20 cellular contexts compared by ENCODE assay signal in the genomic region with DNA sequence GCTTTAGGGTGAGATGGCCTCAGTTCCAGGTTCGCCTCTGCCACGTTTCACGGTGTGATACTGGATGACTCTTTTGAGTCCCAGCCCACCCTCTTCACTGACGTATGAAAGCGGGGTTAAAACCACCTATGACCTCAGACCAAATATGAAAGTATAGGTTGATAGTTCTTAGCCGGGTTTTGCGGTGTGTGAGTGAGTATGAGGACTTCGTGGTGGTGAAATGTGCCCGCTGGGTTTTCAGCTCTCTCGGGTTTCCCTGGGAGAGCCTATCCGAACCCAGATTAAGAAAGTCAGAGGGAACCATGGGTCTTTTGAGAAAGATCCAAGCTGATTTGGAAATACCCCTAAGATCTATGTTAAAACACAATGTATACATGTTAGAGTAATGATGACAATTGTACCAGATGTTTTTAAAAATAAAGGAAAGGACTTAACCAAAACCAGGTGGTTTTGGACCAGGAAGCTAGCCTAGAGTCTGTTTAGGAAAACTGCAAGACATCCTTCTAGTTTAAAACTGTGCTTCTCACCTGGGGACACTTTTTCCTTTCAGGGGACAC. TPM values are rescaled to one million over a fixed set of nuclear protein-coding genes. Genes with fewer than 3 reads are reported as not detected.
A peak's percentile ranks its signal among the peaks of the same experiment; 100 is the strongest.
DNase-seq lines count a peak whose midpoint lies in the region; ATAC-seq and TF ChIP-seq lines count a peak whose summit lies in the region.
"Had no signal": no experiment of that assay in that cellular context is flagged by ENCODE, and none has a peak within 500 bp of the region (broad histone marks: within the 10 kb centered on the region; RNA-seq: fewer than 3 reads in every experiment).

No MANE protein-coding gene starts in this region.

- peaks cover 22% of the 10 kb centered on the region for H3K4me1 Mint-ChIP-seq in activated naive CD8-positive, alpha-beta T cell treated with anti-CD3 and anti-CD28 coated beads, Interleukin-2, amount 50 U/mL, for 24 hours
- H3K4me1 Mint-ChIP-seq in activated naive CD8-positive, alpha-beta T cell treated with anti-CD3 and anti-CD28 coated beads for 36 hours: peaks cover 13% of the 10 kb centered on the region
- H3K4me1 Mint-ChIP-seq in activated CD8-positive, alpha-beta T cell treated with anti-CD3 and anti-CD28 coated beads, Interleukin-2, amount 10 ng/mL, durations not matched to agents 7 days and 5 days (ENCODE audit: low read depth): peaks cover 15% of the 10 kb centered on the region
- peaks cover 3 to 45% (median 18%) of the 10 kb centered on the region in 7 donors for H3K4me1 Mint-ChIP-seq in naive thymus-derived CD4-positive, alpha-beta T cell
- H3K4me1 Mint-ChIP-seq in osteocyte (ENCODE audit: unreplicated experiment): peaks cover 11% of the 10 kb centered on the region
- H3K4me1 Mint-ChIP-seq: IgD-negative memory B cell had no signal

- no peak for DNase-seq in activated naive CD8-positive, alpha-beta T cell treated with anti-CD3 and anti-CD28 coated beads, Interleukin-2, amount 50 U/mL, for 24 hours
- no peak for DNase-seq in activated naive CD8-positive, alpha-beta T cell treated with anti-CD3 and anti-CD28 coated beads for 36 hours
- peak; percentile 37 for DNase-seq in activated CD8-positive, alpha-beta T cell treated with anti-CD3 and anti-CD28 coated beads, Interleukin-2, amount 10 ng/mL, durations not matched to agents 7 days and 5 days
- DNase-seq in naive thymus-derived CD4-positive, alpha-beta T cell: no peak
- no peak for DNase-seq in osteocyte (ENCODE audit: extremely low spot score, unreplicated experiment)
- DNase-seq in breast epithelium (ENCODE audit: low spot score in 2 of 2): no peak
- DNase-seq in hypothalamus (lab: John Stamatoyannopoulos, UW): no peak
- DNase-seq in heart right ventricle: no peak
- DNase-seq: colonic mucosa, DND-41, foreskin keratinocyte, MG63, NCI-H1694 treated with DMSO at 0.1 percent for 48 hours, T1000 had no signal

- no peaks in the 10 kb centered on the region for H3K27me3 Mint-ChIP-seq in activated naive CD8-positive, alpha-beta T cell treated with anti-CD3 and anti-CD28 coated beads, Interleukin-2, amount 50 U/mL, for 24 hours
- no peaks in the 10 kb centered on the region for H3K27me3 Mint-ChIP-seq in activated naive CD8-positive, alpha-beta T cell treated with anti-CD3 and anti-CD28 coated beads for 36 hours
- no peaks in the 10 kb centered on the region for H3K27me3 Mint-ChIP-seq in activated CD8-positive, alpha-beta T cell treated with anti-CD3 and anti-CD28 coated beads, Interleukin-2, amount 10 ng/mL, durations not matched to agents 7 days and 5 days (ENCODE audit: low read depth)
- no peaks in the 10 kb centered on the region for H3K27me3 Mint-ChIP-seq in naive thymus-derived CD4-positive, alpha-beta T cell
- H3K27me3 Mint-ChIP-seq in osteocyte (ENCODE audit: unreplicated experiment): no peaks in the 10 kb centered on the region
- H3K27me3 Mint-ChIP-seq: activated naive CD4-positive, alpha-beta T cell treated with anti-CD3 and anti-CD28 coated beads, Interleukin-2, amount 50 U/mL, for 24 hours; IgD-negative memory B cell; memory B cell; naive thymus-derived CD8-positive, alpha-beta T cell had no signal

- no peak overlapping the region for H3K4me3 Mint-ChIP-seq in activated naive CD8-positive, alpha-beta T cell treated with anti-CD3 and anti-CD28 coated beads, Interleukin-2, amount 50 U/mL, for 24 hours
- no peak overlapping the region for H3K4me3 Mint-ChIP-seq in activated naive CD8-positive, alpha-beta T cell treated with anti-CD3 and anti-CD28 coated beads for 36 hours
- H3K4me3 Mint-ChIP-seq in activated CD8-positive, alpha-beta T cell treated with anti-CD3 and anti-CD28 coated beads, Interleukin-2, amount 10 ng/mL, durations not matched to agents 7 days and 5 days: no peak overlapping the region
- peak overlapping the region in 1 of 10 donors; percentile 51 for H3K4me3 Mint-ChIP-seq in naive thymus-derived CD4-positive, alpha-beta T cell
- no peak overlapping the region for H3K4me3 Mint-ChIP-seq in osteocyte (ENCODE audit: unreplicated experiment)
- H3K4me3 Mint-ChIP-seq: activated naive CD4-positive, alpha-beta T cell treated with anti-CD3 and anti-CD28 coated beads, Interleukin-2, amount 50 U/mL, for 24 hours; memory B cell had no signal

- WGBS in heart right ventricle, 2 donors: 93 to 95% methylated on average over 11 of the region's 11 CpGs

- H3K9me3 ChIP-seq in naive thymus-derived CD4-positive, alpha-beta T cell (ENCODE audit: control insufficient read depth in 2 of 3, low read length in 3 of 3): no peaks in the 10 kb centered on the region
- no peaks in the 10 kb centered on the region for H3K9me3 ChIP-seq in breast epithelium
- no peaks in the 10 kb centered on the region for H3K9me3 ChIP-seq in heart right ventricle
- H3K9me3 ChIP-seq: colonic mucosa, MG63, prostate gland, suprapubic skin had no signal

- TF ChIP-seq CTCF in osteocyte (IDR thresholded peaks at IDR 0.05): no peak
- TF ChIP-seq CTCF in breast epithelium (IDR thresholded peaks at IDR 0.05): no peak
- no peak for TF ChIP-seq CTCF in heart right ventricle (IDR thresholded peaks at IDR 0.05)

- H3K27me3 ChIP-seq in naive thymus-derived CD4-positive, alpha-beta T cell (ENCODE audit: control insufficient read depth in 2 of 2, insufficient read depth in 2 of 2, low read length in 2 of 2): no peaks in the 10 kb centered on the region
- H3K27me3 ChIP-seq in breast epithelium (no peaks in the 10 kb centered on the region), heart right ventricle (no peaks in the 10 kb centered on the region)
- H3K27me3 ChIP-seq: colonic mucosa, foreskin keratinocyte, MG63, suprapubic skin had no signal

- ATAC-seq in activated naive CD8-positive, alpha-beta T cell treated with anti-CD3 and anti-CD28 coated beads, Interleukin-2, amount 50 U/mL, for 24 hours: peak; percentile 45
- ATAC-seq in activated CD8-positive, alpha-beta T cell treated with anti-CD3 and anti-CD28 coated beads, Interleukin-2, amount 10 ng/mL, durations not matched to agents 7 days and 5 days: peak; percentile 58
- ATAC-seq in naive thymus-derived CD4-positive, alpha-beta T cell: peak; percentile 60
- ATAC-seq in heart right ventricle: no peak
- ATAC-seq: foreskin keratinocyte; naive thymus-derived CD8-positive, alpha-beta T cell had no signal

- peak overlapping the region; percentile 43 for H3K27ac Mint-ChIP-seq in activated naive CD8-positive, alpha-beta T cell treated with anti-CD3 and anti-CD28 coated beads, Interleukin-2, amount 50 U/mL, for 24 hours
- H3K27ac Mint-ChIP-seq in activated naive CD8-positive, alpha-beta T cell treated with anti-CD3 and anti-CD28 coated beads for 36 hours: no peak overlapping the region
- H3K27ac Mint-ChIP-seq in activated CD8-positive, alpha-beta T cell treated with anti-CD3 and anti-CD28 coated beads, Interleukin-2, amount 10 ng/mL, durations not matched to agents 7 days and 5 days: peak overlapping the region; percentile 13
- peak overlapping the region in 1 of 9 donors; percentile 58 for H3K27ac Mint-ChIP-seq in naive thymus-derived CD4-positive, alpha-beta T cell
- H3K27ac Mint-ChIP-seq in osteocyte (ENCODE audit: unreplicated experiment): no peak overlapping the region
- H3K27ac Mint-ChIP-seq: activated naive CD4-positive, alpha-beta T cell treated with anti-CD3 and anti-CD28 coated beads, Interleukin-2, amount 50 U/mL, for 24 hours; IgD-negative memory B cell; memory B cell had no signal

- H3K36me3 Mint-ChIP-seq in activated naive CD8-positive, alpha-beta T cell treated with anti-CD3 and anti-CD28 coated beads, Interleukin-2, amount 50 U/mL, for 24 hours (ENCODE audit: low read depth): peaks cover 4% of the 10 kb centered on the region
- peaks cover 10% of the 10 kb centered on the region for H3K36me3 Mint-ChIP-seq in activated naive CD8-positive, alpha-beta T cell treated with anti-CD3 and anti-CD28 coated beads for 36 hours
- peaks cover 10% of the 10 kb centered on the region for H3K36me3 Mint-ChIP-seq in activated CD8-positive, alpha-beta T cell treated with anti-CD3 and anti-CD28 coated beads, Interleukin-2, amount 10 ng/mL, durations not matched to agents 7 days and 5 days (ENCODE audit: low read depth)
- H3K36me3 Mint-ChIP-seq in naive thymus-derived CD4-positive, alpha-beta T cell: peaks cover 5 to 37% (median 10%) of the 10 kb centered on the region in 5 donors
- peaks cover 3% of the 10 kb centered on the region for H3K36me3 Mint-ChIP-seq in osteocyte (ENCODE audit: unreplicated experiment)

- TF ChIP-seq POLR2A in breast epithelium (IDR thresholded peaks at IDR 0.05): no peak

- H3K4me3 ChIP-seq in naive thymus-derived CD4-positive, alpha-beta T cell (ENCODE audit: low read length): no peak overlapping the region
- H3K4me3 ChIP-seq in breast epithelium (no peak overlapping the region), heart right ventricle (no peak overlapping the region)
- H3K4me3 ChIP-seq: colonic mucosa, MG63, prostate gland, suprapubic skin had no signal

- H3K4me1 ChIP-seq in naive thymus-derived CD4-positive, alpha-beta T cell (ENCODE audit: control insufficient read depth in 2 of 2, insufficient read depth in 2 of 2, low read length in 2 of 2): peaks cover 0 to 7% of the 10 kb centered on the region in 2 donors
- H3K4me1 ChIP-seq in breast epithelium (no peaks in the 10 kb centered on the region), heart right ventricle (peaks cover 0 to 19% (median 15%) of the 10 kb centered on the region in 9 donors)
- H3K4me1 ChIP-seq: colonic mucosa, foreskin keratinocyte, prostate gland had no signal

- H3K9me3 Mint-ChIP-seq in activated naive CD8-positive, alpha-beta T cell treated with anti-CD3 and anti-CD28 coated beads, Interleukin-2, amount 50 U/mL, for 24 hours: no peaks in the 10 kb centered on the region
- no peaks in the 10 kb centered on the region for H3K9me3 Mint-ChIP-seq in activated naive CD8-positive, alpha-beta T cell treated with anti-CD3 and anti-CD28 coated beads for 36 hours
- no peaks in the 10 kb centered on the region for H3K9me3 Mint-ChIP-seq in activated CD8-positive, alpha-beta T cell treated with anti-CD3 and anti-CD28 coated beads, Interleukin-2, amount 10 ng/mL, durations not matched to agents 7 days and 5 days (ENCODE audit: insufficient read depth)
- no peaks in the 10 kb centered on the region for H3K9me3 Mint-ChIP-seq in naive thymus-derived CD4-positive, alpha-beta T cell
- H3K9me3 Mint-ChIP-seq in osteocyte (ENCODE audit: unreplicated experiment): no peaks in the 10 kb centered on the region
- H3K9me3 Mint-ChIP-seq: activated naive CD4-positive, alpha-beta T cell treated with anti-CD3 and anti-CD28 coated beads, Interleukin-2, amount 50 U/mL, for 24 hours; IgD-negative memory B cell; memory B cell; naive thymus-derived CD8-positive, alpha-beta T cell had no signal

- no peak overlapping the region for H3K27ac ChIP-seq in naive thymus-derived CD4-positive, alpha-beta T cell (ENCODE audit: low read depth, low read length)
- H3K27ac ChIP-seq in breast epithelium (no peak overlapping the region), heart right ventricle (no peak overlapping the region)
- H3K27ac ChIP-seq: colonic mucosa, foreskin keratinocyte, prostate gland, suprapubic skin had no signal

- H3K36me3 ChIP-seq in naive thymus-derived CD4-positive, alpha-beta T cell (ENCODE audit: control insufficient read depth in 2 of 3, insufficient read depth in 3 of 3, low read length in 3 of 3): peaks cover 0 to 40% (median 10%) of the 10 kb centered on the region in 3 experiments
- no peaks in the 10 kb centered on the region for H3K36me3 ChIP-seq in breast epithelium
- peaks cover 0 to 19% (median 0%) of the 10 kb centered on the region in 9 donors for H3K36me3 ChIP-seq in heart right ventricle
- H3K36me3 ChIP-seq: colonic mucosa, prostate gland had no signal

- CTCF ChIA-PET in activated CD8-positive, alpha-beta T cell treated with anti-CD3 and anti-CD28 coated beads, Interleukin-2, amount 10 ng/mL, durations not matched to agents 7 days and 5 days (lab: Charles Lee): interaction anchor here (1.1 to 1.6 kb wide), 3 partner anchors 11 to 22 kb away, joined by 3 to 6 read pairs (median 4); no protein-coding TSS in a partner anchor
- CTCF ChIA-PET in naive thymus-derived CD4-positive, alpha-beta T cell (lab: Charles Lee): no interaction called here

- intact Hi-C loops in naive thymus-derived CD4-positive, alpha-beta T cell (cut with micrococcal nuclease): no loop called here
- intact Hi-C loops in breast epithelium (cut with DNase I; ENCODE audit: low total_unique reads): no loop called here
- intact Hi-C loops in heart right ventricle (cut with DNase I): no loop called here

- POLR2A ChIA-PET in activated CD8-positive, alpha-beta T cell treated with anti-CD3 and anti-CD28 coated beads, Interleukin-2, amount 10 ng/mL, durations not matched to agents 7 days and 5 days (lab: Charles Lee): no interaction called here
- POLR2A ChIA-PET in naive thymus-derived CD4-positive, alpha-beta T cell (lab: Charles Lee): interaction anchor here (0.6 kb wide), 1 partner anchor 1691 kb away, joined by 3 read pairs; no protein-coding TSS in a partner anchor

RNA-seq across cellular contexts. Expression of a gene that starts 25.8 kb away (rescaled TPM):
- 10 to 100 TPM; 10.6 to 11.8 TPM for total RNA-seq in activated naive CD8-positive, alpha-beta T cell treated with anti-CD3 and anti-CD28 coated beads for 36 hours
- total RNA-seq in activated CD8-positive, alpha-beta T cell treated with anti-CD3 and anti-CD28 coated beads, Interleukin-2, amount 10 ng/mL, durations not matched to agents 7 days and 5 days: 10 to 100 TPM; 10.3 to 11.8 TPM
- total RNA-seq in naive thymus-derived CD4-positive, alpha-beta T cell: 10 to 100 TPM in 1 of 5 experiments, 1 to 10 TPM in 4; 2.7 to 13.4 (median 4.7) TPM
- 1 to 10 TPM; 4.0 to 4.1 TPM for polyA plus RNA-seq in naive thymus-derived CD4-positive, alpha-beta T cell
- 73.1 and 74.8 TPM in 2 replicates for total RNA-seq in osteocyte
- total RNA-seq in breast epithelium: 10 to 100 TPM; 17.6 to 36.2 (median 32.8) TPM
- 10 to 100 TPM; 24.8 to 51.0 (median 43.4) TPM for total RNA-seq in heart right ventricle
- 10 to 100 TPM; 96.2 to 98.2 TPM for polyA plus RNA-seq in heart right ventricle

RNA-seq across cellular contexts. Expression of a gene that starts 25.9 kb away (rescaled TPM):
- 10 to 100 TPM; 29.1 to 29.3 TPM for total RNA-seq in activated naive CD8-positive, alpha-beta T cell treated with anti-CD3 and anti-CD28 coated beads for 36 hours
- total RNA-seq in activated CD8-positive, alpha-beta T cell treated with anti-CD3 and anti-CD28 coated beads, Interleukin-2, amount 10 ng/mL, durations not matched to agents 7 days and 5 days: 10 to 100 TPM; 21.8 to 22.5 TPM
- 10 to 100 TPM; 11.0 to 37.2 (median 17.4) TPM for total RNA-seq in naive thymus-derived CD4-positive, alpha-beta T cell
- 10 to 100 TPM; 37.9 to 39.2 TPM for polyA plus RNA-seq in naive thymus-derived CD4-positive, alpha-beta T cell
- total RNA-seq in osteocyte: 11.2 and 15.2 TPM in 2 replicates
- 10 to 100 TPM in 1 of 3 donors, 1 to 10 TPM in 2; 8.8 to 11.7 (median 9.6) TPM for total RNA-seq in breast epithelium
- 10 to 100 TPM in 6 of 10 donors, 1 to 10 TPM in 4; 6.5 to 17.3 (median 10.6) TPM for total RNA-seq in heart right ventricle
- 10 to 100 TPM in 1 of 2 donors, 1 to 10 TPM in 1; 8.8 to 17.1 TPM for polyA plus RNA-seq in heart right ventricle

RNA-seq across cellular contexts. Expression of a gene that starts 46.8 kb away (rescaled TPM):
- 1 to 10 TPM; 4.7 to 5.2 TPM for total RNA-seq in activated naive CD8-positive, alpha-beta T cell treated with anti-CD3 and anti-CD28 coated beads for 36 hours
- total RNA-seq in activated CD8-positive, alpha-beta T cell treated with anti-CD3 and anti-CD28 coated beads, Interleukin-2, amount 10 ng/mL, durations not matched to agents 7 days and 5 days: 10 to 100 TPM; 15.3 to 15.4 TPM
- 10 to 100 TPM; 12.9 to 21.5 (median 17.9) TPM for total RNA-seq in naive thymus-derived CD4-positive, alpha-beta T cell
- 10 to 100 TPM in 1 of 2 donors, 1 to 10 TPM in 1; 9.6 to 15.3 TPM for polyA plus RNA-seq in naive thymus-derived CD4-positive, alpha-beta T cell
- total RNA-seq in osteocyte (10.6 and 11.6 TPM in 2 replicates), breast epithelium (10 to 100 TPM in 2 of 3 donors, 1 to 10 TPM in 1; 8.9 to 11.1 (median 10.9) TPM), heart right ventricle (10 to 100 TPM in 1 of 10 donors, 1 to 10 TPM in 9; 6.3 to 10.1 (median 8.6) TPM)
- 1 to 10 TPM; 3.1 to 3.3 TPM for polyA plus RNA-seq in heart right ventricle

Comparison
In these comparisons a context has a peak if more than half of its experiments do, and no peak if none do; other contexts are left out.
1. H3K27ac Mint-ChIP-seq: peak in activated naive CD8-positive, alpha-beta T cell treated with anti-CD3 and anti-CD28 coated beads, Interleukin-2, amount 50 U/mL, for 24 hours (single experiment) and activated CD8-positive, alpha-beta T cell treated with anti-CD3 and anti-CD28 coated beads, Interleukin-2, amount 10 ng/mL, durations not matched to agents 7 days and 5 days (single experiment); none in activated naive CD8-positive, alpha-beta T cell treated with anti-CD3 and anti-CD28 coated beads for 36 hours (single experiment) and osteocyte (single experiment).
2. ATAC-seq: peak in activated naive CD8-positive, alpha-beta T cell treated with anti-CD3 and anti-CD28 coated beads, Interleukin-2, amount 50 U/mL, for 24 hours (single experiment), activated CD8-positive, alpha-beta T cell treated with anti-CD3 and anti-CD28 coated beads, Interleukin-2, amount 10 ng/mL, durations not matched to agents 7 days and 5 days (single experiment) and naive thymus-derived CD4-positive, alpha-beta T cell (single experiment); none in heart right ventricle (0 of 8).